17 cellular contexts compared by ENCODE assay signal in genomic region chr3:101928890-101929289, GRCh38.
DNase-seq lines count a peak whose midpoint lies in the region; FAIRE-seq and TF ChIP-seq lines count a peak whose summit lies in the region.
"Had no signal": no experiment of that assay in that cellular context is flagged by ENCODE, and none has a peak within 500 bp of the region (broad histone marks: within the 10 kb centered on the region; RNA-seq: fewer than 3 reads in every experiment).

No MANE protein-coding gene starts in this region.

- TF ChIP-seq CTCF in astrocyte (IDR thresholded peaks at IDR 0.05; ENCODE audit: insufficient read depth, low read depth, low read length) (no peak), GM13977 (IDR thresholded peaks at IDR 0.05; ENCODE audit: extremely low read depth, insufficient read depth, missing control alignments) (no peak)

- H3K36me3 Mint-ChIP-seq in astrocyte (ENCODE audit: low read depth, unreplicated experiment) = no peaks in the 10 kb centered on the region
- H3K36me3 Mint-ChIP-seq: brain had no signal

- H2AFZ ChIP-seq in astrocyte (ENCODE audit: low read depth, low read length) = no peak overlapping the region

- H3K36me3 ChIP-seq in astrocyte (ENCODE audit: insufficient read depth, low read length) = no peaks in the 10 kb centered on the region
- H3K36me3 ChIP-seq: esophagus muscularis mucosa, right lobe of liver had no signal

- peaks cover 20% of the 10 kb centered on the region for H3K4me1 ChIP-seq in astrocyte (ENCODE audit: insufficient read depth, low read length)
- H3K4me1 ChIP-seq: esophagus muscularis mucosa, right lobe of liver, testis had no signal

- peak overlapping the region; percentile 89 for H3K27ac Mint-ChIP-seq in astrocyte (ENCODE audit: unreplicated experiment)
- H3K27ac Mint-ChIP-seq: T-helper 17 cell had no signal

- H3K27ac ChIP-seq in astrocyte (ENCODE audit: low read depth, low read length) = no peak overlapping the region
- H3K27ac ChIP-seq: esophagus muscularis mucosa, right lobe of liver, testis had no signal

- peak; percentile 79 for FAIRE-seq in astrocyte (lab: Jason Lieb, UNC)

- no peaks in the 10 kb centered on the region for H3K9me3 ChIP-seq in astrocyte (ENCODE audit: insufficient read depth, low read depth, low read length)
- H3K9me3 ChIP-seq: esophagus muscularis mucosa, right lobe of liver, testis had no signal

- peaks cover 7% of the 10 kb centered on the region for H3K9me3 Mint-ChIP-seq in astrocyte (ENCODE audit: unreplicated experiment)
- H3K9me3 Mint-ChIP-seq: naive B cell had no signal

- H3K4me2 ChIP-seq in astrocyte (ENCODE audit: low read length) = peak overlapping the region; percentile 9

- in situ Hi-C loops in GM13977 (cut with MboI; ENCODE audit: low pct_unique_long_range_greater_than_20kb, low sequenced_read_pairs, unreplicated experiment) = no loop called here

- peaks cover 36% of the 10 kb centered on the region for H3K4me1 Mint-ChIP-seq in astrocyte (ENCODE audit: low read depth, unreplicated experiment)

- no peaks in the 10 kb centered on the region for H4K20me1 ChIP-seq in astrocyte (ENCODE audit: insufficient read depth, low read length)

- no peaks in the 10 kb centered on the region for H3K27me3 Mint-ChIP-seq in astrocyte (ENCODE audit: low read depth, unreplicated experiment)
- H3K27me3 Mint-ChIP-seq: brain, naive B cell, T-helper 17 cell had no signal

- no peaks in the 10 kb centered on the region for H3K27me3 ChIP-seq in astrocyte (ENCODE audit: insufficient read depth, low read length)
- H3K27me3 ChIP-seq: esophagus muscularis mucosa, right lobe of liver, testis had no signal

- H3K4me3 ChIP-seq in astrocyte (ENCODE audit: insufficient read depth, low read depth, low read length) = no peak overlapping the region
- H3K4me3 ChIP-seq: esophagus muscularis mucosa, right lobe of liver, testis had no signal

- DNase-seq in 8988T = peak; percentile 20
- peak; percentile 86 for DNase-seq in HS-5 (ENCODE audit: low read depth)
- DNase-seq in astrocyte (ENCODE audit: low read depth) = peak; percentile 80
- peak; percentile 83 for DNase-seq in glomerular visceral epithelial cell (ENCODE audit: extremely low spot score)
- DNase-seq in nucleus accumbens (lab: John Stamatoyannopoulos, UW) = no peak
- no peak for DNase-seq in NCI-H510A (lab: John Stamatoyannopoulos, UW)
- no peak for DNase-seq in occipital lobe (lab: John Stamatoyannopoulos, UW)
- no peak for DNase-seq in GM13977 (ENCODE audit: low spot score)
- DNase-seq: activated CD4-positive, alpha-beta T cell treated with anti-CD3 and anti-CD28 coated beads for 48 hours; DMS53; naive B cell; NCI-H2171 treated with DMSO at 0.1 percent for 48 hours; right lobe of liver; T-helper 17 cell; testis had no signal

- H3K79me2 ChIP-seq in astrocyte (ENCODE audit: insufficient read depth, low read length) = no peaks in the 10 kb centered on the region

- H3K4me3 Mint-ChIP-seq in astrocyte (ENCODE audit: unreplicated experiment) = no peak overlapping the region
- H3K4me3 Mint-ChIP-seq: brain, naive B cell, T-helper 17 cell had no signal

- no peak overlapping the region for H3K9ac ChIP-seq in astrocyte (ENCODE audit: low read length)

Comparison
In these comparisons a context has a peak if more than half of its experiments do, and no peak if none do; other contexts are left out.
1. DNase-seq: peak in 8988T (single experiment), HS-5 (single experiment), astrocyte (single experiment) and glomerular visceral epithelial cell (single experiment); none in nucleus accumbens (0 of 56), NCI-H510A (single experiment), occipital lobe (single experiment) and GM13977 (single experiment).